8 cellular contexts compared by ENCODE assay signal in the genomic region with DNA sequence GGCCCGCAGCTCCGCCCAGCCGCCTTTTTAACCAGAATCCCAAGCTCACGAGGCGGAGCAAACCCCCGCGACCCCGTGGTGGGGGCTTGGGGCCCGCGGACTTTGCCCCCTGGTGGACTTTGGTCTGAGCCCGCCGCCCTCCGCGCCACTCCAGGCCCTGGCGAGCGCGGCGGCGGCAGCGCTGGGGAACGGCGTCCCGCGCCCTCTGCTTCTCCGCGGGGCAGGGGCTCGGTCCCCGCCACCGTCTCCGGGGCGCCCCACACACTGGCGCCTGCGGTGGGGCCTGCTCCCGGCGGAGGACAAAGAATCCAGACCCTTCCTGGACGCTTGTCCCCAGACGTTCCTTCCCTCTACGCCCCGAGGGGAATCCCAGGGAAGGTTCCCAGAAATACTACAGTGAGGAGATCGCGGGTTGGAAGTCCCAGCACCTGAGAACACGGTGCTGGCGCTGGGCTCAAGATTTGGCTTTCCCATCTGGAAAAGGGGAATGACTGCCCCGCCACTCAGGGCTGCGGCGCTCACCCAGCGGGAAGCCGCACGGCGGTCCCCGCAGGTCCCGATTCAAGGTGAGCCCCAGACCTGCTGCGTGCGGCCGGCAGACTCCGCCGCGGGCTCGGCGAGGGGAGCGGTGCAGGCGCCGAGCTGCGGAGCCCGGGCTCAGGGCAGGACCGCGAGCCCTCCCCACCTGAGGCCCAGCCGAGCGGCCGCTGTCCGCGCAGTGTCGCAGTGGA. TPM values are rescaled to one million over a fixed set of nuclear protein-coding genes. Genes with fewer than 3 reads are reported as not detected.
DNase-seq lines count a peak whose midpoint lies in the region; ATAC-seq and TF ChIP-seq lines count a peak whose summit lies in the region.

A gene (minus strand): TSS at position 1 of the 731 bp plus-strand sequence. CDS start 47 bp downstream, outside the sequence.

- TF ChIP-seq CTCF in AG04449 (IDR thresholded peaks at IDR 0.05; ENCODE audit: insufficient read depth, low read length, missing control alignments) (peak; percentile 10), HL-60 (IDR thresholded peaks at IDR 0.05; ENCODE audit: insufficient read depth, low read length) (no peak), lower lobe of right lung (IDR thresholded peaks at IDR 0.05) (peak; percentile 35), thoracic aorta (IDR thresholded peaks at IDR 0.05) (peak; percentile 39)

- H3K27me3 ChIP-seq in HL-60 (ENCODE audit: insufficient read depth, poor library complexity, severe bottlenecking) (no peaks in the 10 kb centered on the region), lower lobe of right lung (ENCODE audit: low read depth) (no peaks in the 10 kb centered on the region), thoracic aorta (replicated peaks; ENCODE audit: insufficient read depth) (no peaks in the 10 kb centered on the region)

- peaks cover 6% of the 10 kb centered on the region for H3K4me1 ChIP-seq in lower lobe of right lung
- peaks cover 18 to 60% of the 10 kb centered on the region in 2 donors for H3K4me1 ChIP-seq in thoracic aorta (ENCODE audit: control insufficient read depth in 1 of 2, low read depth in 2 of 2)

- POLR2A ChIA-PET in AG04449 (lab: Yijun Ruan, JAX) = no interaction called here

- H3K36me3 ChIP-seq in lower lobe of right lung = no peaks in the 10 kb centered on the region
- H3K36me3 ChIP-seq in thoracic aorta = no peaks in the 10 kb centered on the region

- no peaks in the 10 kb centered on the region for H3K9me3 Mint-ChIP-seq in dendritic cell treated with granulocyte-macrophage colony-stimulating factor and Interleukin-4, amounts not matched to agents 40 ng/mL and 50 ng/mL, for 4 days

- no peaks in the 10 kb centered on the region for H3K27me3 Mint-ChIP-seq in dendritic cell treated with granulocyte-macrophage colony-stimulating factor and Interleukin-4, amounts not matched to agents 40 ng/mL and 50 ng/mL, for 4 days

- peak within 1 kb of the TSS; percentile 57 for H3K27ac ChIP-seq in HL-60 (replicated peaks)
- H3K27ac ChIP-seq in lower lobe of right lung = peak within 1 kb of the TSS; percentile 81
- peak within 1 kb of the TSS; percentile 93 to 96 for H3K27ac ChIP-seq in thoracic aorta

- intact Hi-C loops in dendritic cell treated with granulocyte-macrophage colony-stimulating factor and Interleukin-4, amounts not matched to agents 40 ng/mL and 50 ng/mL, for 4 days (cut with micrococcal nuclease) = loop anchor here (2.0 to 10.0 kb wide), 3 partner anchors 18 to 278 kb away; no protein-coding TSS in a partner anchor
- intact Hi-C loops in lower lobe of right lung (cut with DNase I) = no loop called here

- H3K4me3 Mint-ChIP-seq in dendritic cell treated with granulocyte-macrophage colony-stimulating factor and Interleukin-4, amounts not matched to agents 40 ng/mL and 50 ng/mL, for 4 days = peak within 1 kb of the TSS; percentile 93

- peak within 1 kb of the TSS; percentile 95 for H3K27ac Mint-ChIP-seq in dendritic cell treated with granulocyte-macrophage colony-stimulating factor and Interleukin-4, amounts not matched to agents 40 ng/mL and 50 ng/mL, for 4 days

- DNase-seq in AG04449 (ENCODE audit: low read depth, low spot score) = no peak
- no peak for DNase-seq in HL-60 (ENCODE audit: low read depth in 1 of 2, low spot score in 1 of 2)
- DNase-seq in lower lobe of right lung = peak; percentile 65
- no peak for DNase-seq in thoracic aorta (ENCODE audit: low spot score)
- DNase-seq in cerebellum (ENCODE audit: low spot score) = no peak
- DNase-seq in UCSD-AML1 (lab: John Stamatoyannopoulos, UW; ENCODE audit: unreplicated experiment) = no peak

- H3K9me3 ChIP-seq in lower lobe of right lung (no peaks in the 10 kb centered on the region), thoracic aorta (no peaks in the 10 kb centered on the region)

- ATAC-seq in GM18867 (IDR thresholded peaks at IDR 0.05; ENCODE audit: unreplicated experiment) (peak; percentile 27), lower lobe of right lung (peak; percentile 80 to 81), thoracic aorta (ENCODE audit: insufficient number of reproducible peaks, low FRiP score, low read depth) (peak; percentile 23)

- H3K4me3 ChIP-seq in AG04449 (ENCODE audit: low read depth, low read length) = peak within 1 kb of the TSS; percentile 46
- peak within 1 kb of the TSS; percentile 52 for H3K4me3 ChIP-seq in HL-60 (replicated peaks; ENCODE audit: insufficient read depth, low read length)
- H3K4me3 ChIP-seq in lower lobe of right lung = peak within 1 kb of the TSS; percentile 68
- peak within 1 kb of the TSS; percentile 86 for H3K4me3 ChIP-seq in thoracic aorta

- CTCF ChIA-PET in AG04449 (lab: Yijun Ruan, JAX) = interaction anchor here (1.6 to 4.3 kb wide), 3 partner anchors 13 to 40 kb away, joined by 3 to 22 read pairs (median 6); no protein-coding TSS in a partner anchor

- H3K36me3 Mint-ChIP-seq in dendritic cell treated with granulocyte-macrophage colony-stimulating factor and Interleukin-4, amounts not matched to agents 40 ng/mL and 50 ng/mL, for 4 days (ENCODE audit: low read depth) = peaks cover 75% of the 10 kb centered on the region

- peaks cover 45% of the 10 kb centered on the region for H3K4me1 Mint-ChIP-seq in dendritic cell treated with granulocyte-macrophage colony-stimulating factor and Interleukin-4, amounts not matched to agents 40 ng/mL and 50 ng/mL, for 4 days (ENCODE audit: low read depth)

RNA-seq across cellular contexts. Expression of the gene that starts here (rescaled TPM):
- total RNA-seq in lower lobe of right lung = 6.1 TPM
- total RNA-seq in thoracic aorta = 10 to 100 TPM; 25.3 to 33.7 TPM
- total RNA-seq in cerebellum = 2.7 TPM

Comparison
In these comparisons a context has a peak if more than half of its experiments do, and no peak if none do; other contexts are left out.
1. ATAC-seq: peak in every context shown above with its lines; median percentile 80 in lower lobe of right lung; 27 in GM18867; 23 in thoracic aorta.